ENCODE assay signal across 26 cellular contexts in genomic region chr5:171644536-171644935, GRCh38.
DNase-seq lines count a peak whose midpoint lies in the region; ATAC-seq and TF ChIP-seq lines count a peak whose summit lies in the region.
"Had no signal": no experiment of that assay in that cellular context is flagged by ENCODE, and none has a peak within 500 bp of the region (broad histone marks: within the 10 kb centered on the region; RNA-seq: fewer than 3 reads in every experiment).

No MANE protein-coding gene starts in this region.

- H3K4me1 Mint-ChIP-seq in endodermal cell (peaks cover 26% of the 10 kb centered on the region), HFFc6 (ENCODE audit: low read depth) (no peaks in the 10 kb centered on the region)
- H3K4me1 Mint-ChIP-seq: activated naive CD8-positive, alpha-beta T cell treated with anti-CD3 and anti-CD28 coated beads, Interleukin-2, amount 10 ng/mL, durations not matched to agents 7 days and 5 days; B cell had no signal

- no peaks in the 10 kb centered on the region for H4K20me1 ChIP-seq in BLaER1 treated with 17β-estradiol and CSF1 and Interleukin-3, amounts not matched to agents 10 nM and 100 nM
- no peaks in the 10 kb centered on the region for H4K20me1 ChIP-seq in IMR-90 (ENCODE audit: insufficient read depth, low read length)

- H3K27me3 Mint-ChIP-seq in endodermal cell (ENCODE audit: insufficient read depth) = peaks cover 2% of the 10 kb centered on the region
- H3K27me3 Mint-ChIP-seq in HFFc6 (ENCODE audit: insufficient read depth) = peaks cover 26% of the 10 kb centered on the region
- H3K27me3 Mint-ChIP-seq: activated CD8-positive, alpha-beta T cell treated with anti-CD3 and anti-CD28 coated beads for 36 hours; activated naive CD8-positive, alpha-beta T cell treated with anti-CD3 and anti-CD28 coated beads, Interleukin-2, amount 10 ng/mL, durations not matched to agents 7 days and 5 days had no signal

- H3K9me1 ChIP-seq in IMR-90 (ENCODE audit: insufficient read depth, low read length) = no peaks in the 10 kb centered on the region; the same call in 1 of the 2 replicates

- no peak overlapping the region for H3K4me3 ChIP-seq in BLaER1 treated with 17β-estradiol and CSF1 and Interleukin-3, amounts not matched to agents 10 nM and 100 nM
- H3K4me3 ChIP-seq in IMR-90 (ENCODE audit: insufficient read depth, low read depth, low read length) (no peak overlapping the region), endodermal cell (ENCODE audit: low read length) (no peak overlapping the region), neuronal stem cell (ENCODE audit: low read length in 2 of 2) (no peak overlapping the region)
- H3K4me3 ChIP-seq: lower lobe of right lung, mucosa of descending colon, tibial nerve had no signal

- no peak overlapping the region for H4K5ac ChIP-seq in IMR-90 (ENCODE audit: low read depth, low read length)

- H3K27me3 ChIP-seq in BLaER1 treated with 17β-estradiol and CSF1 and Interleukin-3, amounts not matched to agents 10 nM and 100 nM = no peaks in the 10 kb centered on the region
- peaks cover 7% of the 10 kb centered on the region for H3K27me3 ChIP-seq in IMR-90 (ENCODE audit: control insufficient read depth, insufficient read depth, low read length)
- H3K27me3 ChIP-seq in endodermal cell (ENCODE audit: control insufficient read depth, insufficient read depth, low read length, poor library complexity, severe bottlenecking) = no peaks in the 10 kb centered on the region
- H3K27me3 ChIP-seq in neuronal stem cell (ENCODE audit: control insufficient read depth in 3 of 3, insufficient read depth in 3 of 3, low read depth in 1 of 3, low read length in 3 of 3) = peaks cover 0 to 6% (median 0%) of the 10 kb centered on the region in 3 experiments
- H3K27me3 ChIP-seq: tibial nerve had no signal

- H3K23ac ChIP-seq in IMR-90 (ENCODE audit: low read depth, low read length) = no peak overlapping the region
- no peak overlapping the region for H3K23ac ChIP-seq in neuronal stem cell (ENCODE audit: low read depth, low read length, poor library complexity)

- WGBS in IMR-90 (ENCODE audit: extremely low coverage in 2 of 2, insufficient read length in 1 of 2), 2 experiments = 29% methylated on average over 4 of the region's 10 CpGs; no CpG with 5 or more reads in 1 of the 2 experiments
- 73 to 86% methylated on average over 5 to 10 of the region's 10 CpGs for WGBS in endodermal cell (ENCODE audit: insufficient coverage in 1 of 2, insufficient read length in 1 of 2), 2 experiments
- WGBS in neuronal stem cell (ENCODE audit: extremely low coverage in 2 of 2, insufficient read length in 2 of 2, insufficient replicate concordance in 1 of 2), 2 donors = no CpG with 5 or more reads among the region's 10 CpGs

- no peak for ATAC-seq in IMR-90 (ENCODE audit: low read depth)
- no peak for ATAC-seq in GM18511 (IDR thresholded peaks at IDR 0.05; ENCODE audit: unreplicated experiment)
- no peak for ATAC-seq in HG03045 (IDR thresholded peaks at IDR 0.05; ENCODE audit: unreplicated experiment)
- ATAC-seq: activated CD8-positive, alpha-beta T cell treated with anti-CD3 and anti-CD28 coated beads for 36 hours; HCT116; lower lobe of right lung; mucosa of descending colon had no signal

- H4K8ac ChIP-seq in IMR-90 (ENCODE audit: low read depth in 2 of 2, low read length in 2 of 2) = no peak overlapping the region
- H4K8ac ChIP-seq in neuronal stem cell (ENCODE audit: low read depth, low read length) = no peak overlapping the region

- H3K9me3 ChIP-seq in BLaER1 treated with 17β-estradiol and CSF1 and Interleukin-3, amounts not matched to agents 10 nM and 100 nM (replicated peaks in 1 of 11) = no peaks in the 10 kb centered on the region
- H3K9me3 ChIP-seq in IMR-90 (ENCODE audit: control insufficient read depth, insufficient read depth, low read length) = no peaks in the 10 kb centered on the region
- H3K9me3 ChIP-seq in endodermal cell (ENCODE audit: control insufficient read depth, low read length) = no peaks in the 10 kb centered on the region
- H3K9me3 ChIP-seq in neuronal stem cell (replicated peaks in 1 of 2; ENCODE audit: control insufficient read depth in 2 of 2, insufficient read depth in 1 of 2, low read depth in 1 of 2, low read length in 2 of 2) = no peaks in the 10 kb centered on the region
- H3K9me3 ChIP-seq: lower lobe of right lung, mucosa of descending colon, tibial nerve had no signal

- in situ Hi-C loops in IMR-90 (cut with MboI; ENCODE audit: low sequenced_read_pairs) = no loop called here

- no TSS peak for BruUV-seq in IMR-90 (replicated peaks; lab: Mats Ljungman, UMichigan)

- no peak overlapping the region for H2BK120ac ChIP-seq in IMR-90 (ENCODE audit: low read depth, low read length)
- H2BK120ac ChIP-seq in neuronal stem cell (ENCODE audit: low read depth, low read length) = no peak overlapping the region

- no peak overlapping the region for H2AK9ac ChIP-seq in IMR-90 (replicated peaks; ENCODE audit: low read depth, low read length, poor library complexity)

- H3K56ac ChIP-seq in IMR-90 (ENCODE audit: extremely low read depth, insufficient read depth, low read length) = no peak overlapping the region

- CTCF ChIA-PET in IMR-90 (lab: Yijun Ruan, JAX) = interaction anchor here (0.6 kb wide), 1 partner anchor 258 kb away, joined by 3 read pairs; no protein-coding TSS in a partner anchor

- no peak overlapping the region for H2BK12ac ChIP-seq in neuronal stem cell (ENCODE audit: low read length)

- H3K4me1 ChIP-seq in BLaER1 treated with 17β-estradiol and CSF1 and Interleukin-3, amounts not matched to agents 10 nM and 100 nM = peaks cover 22 to 50% (median 46%) of the 10 kb centered on the region in 10 experiments
- peaks cover 4% of the 10 kb centered on the region; the same call in 1 of the 2 replicates for H3K4me1 ChIP-seq in IMR-90 (ENCODE audit: control insufficient read depth, insufficient read depth, low read length)
- no peaks in the 10 kb centered on the region for H3K4me1 ChIP-seq in endodermal cell (ENCODE audit: control insufficient read depth, insufficient read depth, low read length)
- peaks cover 4 to 10% of the 10 kb centered on the region in 2 donors for H3K4me1 ChIP-seq in neuronal stem cell (ENCODE audit: control insufficient read depth in 2 of 2, insufficient read depth in 1 of 2, low read depth in 1 of 2, low read length in 2 of 2)
- H3K4me1 ChIP-seq: lower lobe of right lung, tibial nerve had no signal

- no peak overlapping the region for H2BK15ac ChIP-seq in IMR-90 (ENCODE audit: low read depth, low read length)
- no peak overlapping the region for H2BK15ac ChIP-seq in neuronal stem cell (ENCODE audit: low read length)

- H3K27ac Mint-ChIP-seq in endodermal cell (no peak overlapping the region), HFFc6 (no peak overlapping the region)
- H3K27ac Mint-ChIP-seq: activated CD8-positive, alpha-beta T cell treated with anti-CD3 and anti-CD28 coated beads for 36 hours; activated naive CD8-positive, alpha-beta T cell treated with anti-CD3 and anti-CD28 coated beads, Interleukin-2, amount 10 ng/mL, durations not matched to agents 7 days and 5 days; B cell; stimulated activated naive CD8-positive, alpha-beta T cell treated with anti-CD3 and anti-CD28 coated beads, Interleukin-15, Interleukin-2, amounts not matched to agents 100 ng/mL and 50 ng/mL, for 24 hours had no signal

- H4K91ac ChIP-seq in IMR-90 (ENCODE audit: insufficient read depth, low read depth, low read length) (no peak overlapping the region), neuronal stem cell (ENCODE audit: low read depth, low read length, poor library complexity) (no peak overlapping the region)

- peak; percentile 17 for DNase-seq in IMR-90
- peak; percentile 57 for DNase-seq in endodermal cell
- no peak for DNase-seq in neuronal stem cell (ENCODE audit: low spot score)
- DNase-seq in HFFc6 = no peak
- DNase-seq: activated CD4-positive, alpha-beta T cell treated with anti-CD3 and anti-CD28 coated beads for 1 hour; activated CD8-positive, alpha-beta T cell treated with anti-CD3 and anti-CD28 coated beads for 36 hours; activated effector memory CD4-positive, alpha-beta T cell treated with Interleukin-2 at 50 U/mL for 16 hours; activated naive CD8-positive, alpha-beta T cell treated with anti-CD3 and anti-CD28 coated beads, Interleukin-2, amount 10 ng/mL, durations not matched to agents 7 days and 5 days; cerebellar nuclear complex; DND-41; hippocampal formation; lower lobe of right lung; mucosa of descending colon; NCI-H69; stimulated activated CD4-positive, alpha-beta T cell treated with anti-CD3 and anti-CD28 coated beads, Interleukin-15, amount 100 ng/mL, for 24 hours; SW 1271 had no signal

- H3K9me3 Mint-ChIP-seq in endodermal cell = no peaks in the 10 kb centered on the region
- H3K9me3 Mint-ChIP-seq in HFFc6 = no peaks in the 10 kb centered on the region
- H3K9me3 Mint-ChIP-seq: activated CD8-positive, alpha-beta T cell treated with anti-CD3 and anti-CD28 coated beads for 36 hours; activated naive CD8-positive, alpha-beta T cell treated with anti-CD3 and anti-CD28 coated beads, Interleukin-2, amount 10 ng/mL, durations not matched to agents 7 days and 5 days; nephron; stimulated activated naive CD8-positive, alpha-beta T cell treated with anti-CD3 and anti-CD28 coated beads, Interleukin-15, Interleukin-2, amounts not matched to agents 100 ng/mL and 50 ng/mL, for 24 hours had no signal

- TF ChIP-seq CTCF in IMR-90 (conservative IDR thresholded peaks at IDR 0.05; ENCODE audit: low read depth, low read length) (no peak), endodermal cell (conservative IDR thresholded peaks at IDR 0.05) (no peak), HFFc6 (IDR thresholded peaks at IDR 0.05) (no peak)

- peak overlapping the region; percentile 10 for H2AFZ ChIP-seq in IMR-90 (replicated peaks; ENCODE audit: low read length, poor library complexity)
- peak overlapping the region; percentile 62 for H2AFZ ChIP-seq in neuronal stem cell (ENCODE audit: low read length)

- no peak for TF ChIP-seq POLR2A in IMR-90 (IDR thresholded peaks at IDR 0.05; ENCODE audit: low read depth, low read length)

- no peak overlapping the region for H3K14ac ChIP-seq in IMR-90 (replicated peaks; ENCODE audit: low read depth, low read length)
- no peak overlapping the region for H3K14ac ChIP-seq in neuronal stem cell (ENCODE audit: low read length)

- intact Hi-C loops in IMR-90 (cut with micrococcal nuclease) = no loop called here

- no peaks in the 10 kb centered on the region for H3K79me1 ChIP-seq in IMR-90 (ENCODE audit: low read depth in 1 of 2, low read length in 2 of 2)
- H3K79me1 ChIP-seq in neuronal stem cell (ENCODE audit: low read depth, low read length) = no peaks in the 10 kb centered on the region

- H3K36me3 ChIP-seq in BLaER1 treated with 17β-estradiol and CSF1 and Interleukin-3, amounts not matched to agents 10 nM and 100 nM = no peaks in the 10 kb centered on the region
- H3K36me3 ChIP-seq in IMR-90 (ENCODE audit: control insufficient read depth, insufficient read depth, low read length) = no peaks in the 10 kb centered on the region
- no peaks in the 10 kb centered on the region for H3K36me3 ChIP-seq in endodermal cell (ENCODE audit: control insufficient read depth, insufficient read depth, low read length)
- no peaks in the 10 kb centered on the region for H3K36me3 ChIP-seq in neuronal stem cell (replicated peaks in 1 of 2; ENCODE audit: control insufficient read depth in 2 of 2, insufficient read depth in 2 of 2, low read length in 2 of 2)
- H3K36me3 ChIP-seq: lower lobe of right lung, tibial nerve had no signal

- H3K36me3 Mint-ChIP-seq in endodermal cell (ENCODE audit: low read depth) (no peaks in the 10 kb centered on the region), HFFc6 (ENCODE audit: low read depth) (no peaks in the 10 kb centered on the region)
- H3K36me3 Mint-ChIP-seq: activated naive CD8-positive, alpha-beta T cell treated with anti-CD3 and anti-CD28 coated beads, Interleukin-2, amount 10 ng/mL, durations not matched to agents 7 days and 5 days had no signal

- POLR2A ChIA-PET in IMR-90 (lab: Charles Lee; ENCODE audit: unreplicated experiment) = no interaction called here

- dilution Hi-C loops in IMR-90 (cut with HindIII; ENCODE audit: low sequenced_read_pairs, unreplicated experiment) = no loop called here

- H2BK5ac ChIP-seq in IMR-90 (ENCODE audit: low read depth, low read length, poor library complexity, severe bottlenecking) (no peak overlapping the region), neuronal stem cell (ENCODE audit: low read length) (no peak overlapping the region)

- H3K4me2 ChIP-seq in BLaER1 treated with 17β-estradiol and CSF1 and Interleukin-3, amounts not matched to agents 10 nM and 100 nM = peak overlapping the region in 8 of 11 experiments; percentile 39 to 77 (median 66); a peak in 15 of 22 replicates
- H3K4me2 ChIP-seq in IMR-90 (ENCODE audit: low read depth, low read length) = no peak overlapping the region; the same call in 1 of the 2 replicates
- H3K4me2 ChIP-seq in neuronal stem cell (ENCODE audit: insufficient read depth, low read length, poor library complexity, severe bottlenecking) = no peak overlapping the region

- no peak overlapping the region for H2AK5ac ChIP-seq in IMR-90 (ENCODE audit: low read depth, low read length)
- no peak overlapping the region for H2AK5ac ChIP-seq in neuronal stem cell (ENCODE audit: low read depth, low read length)

- H3K4me3 Mint-ChIP-seq in endodermal cell (no peak overlapping the region), HFFc6 (no peak overlapping the region)
- H3K4me3 Mint-ChIP-seq: activated CD8-positive, alpha-beta T cell treated with anti-CD3 and anti-CD28 coated beads for 36 hours; activated naive CD8-positive, alpha-beta T cell treated with anti-CD3 and anti-CD28 coated beads, Interleukin-2, amount 10 ng/mL, durations not matched to agents 7 days and 5 days; B cell; nephron; stimulated activated naive CD8-positive, alpha-beta T cell treated with anti-CD3 and anti-CD28 coated beads, Interleukin-15, Interleukin-2, amounts not matched to agents 100 ng/mL and 50 ng/mL, for 24 hours had no signal

- H3K4ac ChIP-seq in IMR-90 (ENCODE audit: low read depth, low read length) (no peak overlapping the region), neuronal stem cell (ENCODE audit: low read length) (no peak overlapping the region)

- H3K18ac ChIP-seq in IMR-90 (ENCODE audit: low read depth, low read length) (no peak overlapping the region), neuronal stem cell (ENCODE audit: low read length) (no peak overlapping the region)

- no peak overlapping the region for H3K9ac ChIP-seq in BLaER1 treated with 17β-estradiol and CSF1 and Interleukin-3, amounts not matched to agents 10 nM and 100 nM
- H3K9ac ChIP-seq in IMR-90 (ENCODE audit: low read depth, low read length) (no peak overlapping the region), endodermal cell (ENCODE audit: extremely low read depth, low read length, poor library complexity, severe bottlenecking) (no peak overlapping the region), neuronal stem cell (ENCODE audit: low read depth, low read length, poor library complexity) (no peak overlapping the region)

- H2BK20ac ChIP-seq in IMR-90 (ENCODE audit: low read depth, low read length) = no peak overlapping the region

- no peak overlapping the region for H3K27ac ChIP-seq in BLaER1 treated with 17β-estradiol and CSF1 and Interleukin-3, amounts not matched to agents 10 nM and 100 nM
- no peak overlapping the region for H3K27ac ChIP-seq in IMR-90 (ENCODE audit: insufficient read depth, low read length)
- peak overlapping the region; percentile 75 for H3K27ac ChIP-seq in endodermal cell (ENCODE audit: low read depth, low read length)
- H3K27ac ChIP-seq in neuronal stem cell (replicated peaks; ENCODE audit: low read length) = no peak overlapping the region
- H3K27ac ChIP-seq: HL-60, lower lobe of right lung, RWPE1, tibial nerve had no signal

- no peak for TF ChIP-seq RAD21 in IMR-90 (IDR thresholded peaks at IDR 0.05; ENCODE audit: low read length)

Comparison
In these comparisons a context has a peak if more than half of its experiments do, and no peak if none do; other contexts are left out.
1. H3K4me2 ChIP-seq: peak in BLaER1 treated with 17β-estradiol and CSF1 and Interleukin-3, amounts not matched to agents 10 nM and 100 nM (8 of 11); none in IMR-90 (single experiment) and neuronal stem cell (single experiment).
2. DNase-seq: peak in IMR-90 (single experiment) and endodermal cell (single experiment); none in neuronal stem cell (single experiment) and HFFc6 (single experiment).